Comparison of ENCODE assay signal across 35 cellular contexts in the genomic region with DNA sequence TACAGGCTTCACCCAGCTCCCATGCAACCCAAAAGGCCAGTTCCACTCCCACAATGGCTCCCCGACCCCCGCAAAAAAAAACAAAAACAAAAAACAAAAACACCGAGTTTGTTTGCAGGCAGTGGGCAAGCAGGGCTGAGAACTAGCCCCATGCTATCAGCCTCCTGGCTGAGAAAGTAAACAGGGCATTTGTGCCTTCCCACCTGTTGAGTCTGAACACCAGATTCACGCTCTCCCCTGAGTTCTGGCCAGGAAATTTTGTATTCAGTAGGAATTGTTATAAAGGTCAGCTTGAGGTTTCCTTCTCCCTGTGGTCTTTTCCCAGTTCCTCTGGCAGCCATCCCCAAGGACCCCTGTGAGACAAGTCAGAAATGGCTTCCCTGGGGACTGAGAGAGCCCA.
"Had no signal": no experiment of that assay in that cellular context is flagged by ENCODE, and none has a peak within 500 bp of the region (broad histone marks: within the 10 kb centered on the region; RNA-seq: fewer than 3 reads in every experiment).

No MANE protein-coding gene starts in this region.

- H3K4me3 Mint-ChIP-seq: activated B cell treated with CpG ODN at 0.5 μM for 24 hours; activated CD4-positive, alpha-beta memory T cell treated with anti-CD3 and anti-CD28 coated beads for 36 hours; activated CD4-positive, alpha-beta T cell treated with anti-CD3 and anti-CD28 coated beads, Interleukin-2, amount 10 ng/mL, durations not matched to agents 24 days and 14 days; activated CD8-positive, alpha-beta T cell treated with anti-CD3 and anti-CD28 coated beads for 36 hours; activated naive CD4-positive, alpha-beta T cell treated with anti-CD3 and anti-CD28 coated beads for 36 hours; activated naive CD8-positive, alpha-beta T cell treated with anti-CD3 and anti-CD28 coated beads for 36 hours; activated T-cell treated with anti-CD3 and anti-CD28 coated beads, Interleukin-2, amount 50 U/mL, for 4 hours; activated T-cell treated with anti-CD3 and anti-CD28 coated beads, Interleukin-2, amount 50 U/mL, for 72 hours; activated T-helper 1 cell treated with anti-CD3 and anti-CD28 coated beads, Interleukin-12 subunit alpha, Interleukin-12 subunit beta, Interleukin-2, Interleukin-4 antibody, amounts not matched to agents 30 ng/mL and 10 ng/mL and 1 ng/mL, durations not matched to agents 14 hours and 24 hours and 36 hours; activated T-helper 17 cell treated with anti-CD3 and anti-CD28 coated beads, Interleukin-2, amount 50 U/mL, for 72 hours; T-helper 1 cell treated with Interleukin-12 subunit alpha and Interleukin-12 subunit beta and Interleukin-4 antibody, amounts not matched to agents 30 μg/mL and 1 μg/mL, for 36 hours; T-helper 2 cell treated with Interferon-gamma antibody and Interleukin-4, amounts not matched to agents 5 μg/mL and 100 μg/mL, for 36 hours had no signal

- H3K9me3 Mint-ChIP-seq: activated CD4-positive, alpha-beta memory T cell treated with anti-CD3 and anti-CD28 coated beads for 36 hours; activated CD4-positive, alpha-beta T cell treated with anti-CD3 and anti-CD28 coated beads, Interleukin-2, amount 10 ng/mL, durations not matched to agents 24 days and 14 days; activated naive CD4-positive, alpha-beta T cell treated with anti-CD3 and anti-CD28 coated beads for 36 hours; activated naive CD4-positive, alpha-beta T cell treated with anti-CD3 and anti-CD28 coated beads, Interleukin-2, amount 50 U/mL, for 72 hours; activated T-helper 1 cell treated with anti-CD3 and anti-CD28 coated beads, Interleukin-12 subunit alpha, Interleukin-12 subunit beta, Interleukin-2, Interleukin-4 antibody, amounts not matched to agents 30 ng/mL and 10 ng/mL and 1 ng/mL, durations not matched to agents 14 hours and 24 hours and 36 hours; activated T-helper 17 cell treated with anti-CD3 and anti-CD28 coated beads, Interleukin-2, amount 50 U/mL, for 72 hours had no signal

- ATAC-seq: activated CD8-positive, alpha-beta T cell treated with anti-CD3 and anti-CD28 coated beads for 36 hours; activated naive CD4-positive, alpha-beta T cell treated with anti-CD3 and anti-CD28 coated beads, Interleukin-2, amount 50 U/mL, for 72 hours; activated T-cell treated with anti-CD3 and anti-CD28 coated beads, Interleukin-2, amount 50 U/mL, for 4 hours; activated T-cell treated with anti-CD3 and anti-CD28 coated beads, Interleukin-2, amount 50 U/mL, for 72 hours; activated T-helper 17 cell treated with anti-CD3 and anti-CD28 coated beads, Interleukin-2, amount 50 U/mL, for 72 hours; body of pancreas had no signal

- H3K36me3 ChIP-seq: adrenal gland, brain microvascular endothelial cell, breast epithelium had no signal

- DNase-seq: activated B cell treated with CpG ODN at 0.5 μM for 24 hours; activated CD4-positive, alpha-beta memory T cell treated with anti-CD3 and anti-CD28 coated beads for 36 hours; activated CD4-positive, alpha-beta T cell treated with anti-CD3 and anti-CD28 coated beads for 4 hours; activated CD4-positive, alpha-beta T cell treated with anti-CD3 and anti-CD28 coated beads, Interleukin-2, amount 10 ng/mL, durations not matched to agents 24 days and 14 days; activated CD4-positive, alpha-beta T cell treated with anti-CD3 and anti-CD28 coated beads, Interleukin-2, amount 50 U/mL, for 1 hour; activated CD4-positive, alpha-beta T cell treated with anti-CD3 and anti-CD28 coated beads, Interleukin-2, amount 50 U/mL, for 4 hours; activated CD4-positive, CD25-positive, alpha-beta regulatory T cell treated with anti-CD3 and anti-CD28 coated beads, Interleukin-2, amount 50 U/mL, for 72 hours; activated CD8-positive, alpha-beta memory T cell treated with anti-CD3 and anti-CD28 coated beads, Interleukin-2, amount 50 U/mL, for 4 hours; activated CD8-positive, alpha-beta T cell treated with anti-CD3 and anti-CD28 coated beads for 36 hours; activated effector memory CD4-positive, alpha-beta T cell treated with anti-CD3 and anti-CD28 coated beads, Interleukin-2, amount 50 U/mL, for 16 hours; activated gamma-delta T cell treated with Interleukin-2 at 50 U/mL for 16 hours; activated naive CD4-positive, alpha-beta T cell; activated naive CD4-positive, alpha-beta T cell treated with anti-CD3 and anti-CD28 coated beads for 36 hours; activated naive CD4-positive, alpha-beta T cell treated with anti-CD3 and anti-CD28 coated beads, Interleukin-2, amount 50 U/mL, for 16 hours; activated naive CD8-positive, alpha-beta T cell treated with anti-CD3 and anti-CD28 coated beads for 36 hours; activated T-cell treated with anti-CD3 and anti-CD28 coated beads for 4 hours; activated T-cell treated with anti-CD3 and anti-CD28 coated beads, Interleukin-2, amount 50 U/mL, for 1 hour; activated T-cell treated with anti-CD3 and anti-CD28 coated beads, Interleukin-2, amount 50 U/mL, for 4 hours; activated T-cell treated with anti-CD3 and anti-CD28 coated beads, Interleukin-2, amount 50 U/mL, for 72 hours; adrenal gland; amniotic stem cell; aorta; body of pancreas; brain microvascular endothelial cell; central memory CD4-positive, alpha-beta T cell; T-helper 1 cell; T-helper 2 cell; T-helper 9 cell had no signal

- H3K27me3 ChIP-seq: adrenal gland, body of pancreas, brain microvascular endothelial cell, breast epithelium had no signal

- H3K27ac Mint-ChIP-seq: activated B cell treated with CpG ODN at 0.5 μM for 24 hours; activated CD4-positive, alpha-beta memory T cell treated with anti-CD3 and anti-CD28 coated beads for 36 hours; activated CD4-positive, alpha-beta T cell treated with anti-CD3 and anti-CD28 coated beads, Interleukin-2, amount 10 ng/mL, durations not matched to agents 24 days and 14 days; activated CD8-positive, alpha-beta T cell treated with anti-CD3 and anti-CD28 coated beads for 36 hours; activated naive CD4-positive, alpha-beta T cell treated with anti-CD3 and anti-CD28 coated beads for 36 hours; activated naive CD4-positive, alpha-beta T cell treated with anti-CD3 and anti-CD28 coated beads, Interleukin-2, amount 50 U/mL, for 72 hours; activated naive CD8-positive, alpha-beta T cell treated with anti-CD3 and anti-CD28 coated beads for 36 hours; activated T-cell treated with anti-CD3 and anti-CD28 coated beads, Interleukin-2, amount 50 U/mL, for 72 hours; activated T-helper 1 cell treated with anti-CD3 and anti-CD28 coated beads, Interleukin-12 subunit alpha, Interleukin-12 subunit beta, Interleukin-2, Interleukin-4 antibody, amounts not matched to agents 30 ng/mL and 10 ng/mL and 1 ng/mL, durations not matched to agents 14 hours and 24 hours and 36 hours; activated T-helper 17 cell treated with anti-CD3 and anti-CD28 coated beads, Interleukin-2, amount 50 U/mL, for 72 hours; T-helper 1 cell treated with Interleukin-12 subunit alpha and Interleukin-12 subunit beta and Interleukin-4 antibody, amounts not matched to agents 30 μg/mL and 1 μg/mL, for 36 hours; T-helper 2 cell treated with Interferon-gamma antibody and Interleukin-4, amounts not matched to agents 5 μg/mL and 100 μg/mL, for 36 hours had no signal

- H3K36me3 Mint-ChIP-seq: activated CD4-positive, alpha-beta memory T cell treated with anti-CD3 and anti-CD28 coated beads for 36 hours; activated naive CD4-positive, alpha-beta T cell treated with anti-CD3 and anti-CD28 coated beads, Interleukin-2, amount 50 U/mL, for 72 hours; activated naive CD8-positive, alpha-beta T cell treated with anti-CD3 and anti-CD28 coated beads for 36 hours had no signal

- H3K4me1 ChIP-seq: adrenal gland, body of pancreas, breast epithelium had no signal

- H3K4me3 ChIP-seq: adrenal gland, body of pancreas, breast epithelium had no signal

- H3K27ac ChIP-seq: adrenal gland, body of pancreas, brain microvascular endothelial cell, breast epithelium, VCaP had no signal

- H3K27me3 Mint-ChIP-seq: activated B cell treated with CpG ODN at 0.5 μM for 24 hours; activated CD4-positive, alpha-beta memory T cell treated with anti-CD3 and anti-CD28 coated beads for 36 hours; activated CD4-positive, alpha-beta T cell treated with anti-CD3 and anti-CD28 coated beads, Interleukin-2, amount 10 ng/mL, durations not matched to agents 24 days and 14 days; activated CD8-positive, alpha-beta T cell treated with anti-CD3 and anti-CD28 coated beads for 36 hours; activated naive CD8-positive, alpha-beta T cell treated with anti-CD3 and anti-CD28 coated beads for 36 hours; activated T-helper 17 cell treated with anti-CD3 and anti-CD28 coated beads, Interleukin-2, amount 50 U/mL, for 72 hours had no signal

- H3K9me3 ChIP-seq: adrenal gland, body of pancreas had no signal

- H3K4me1 Mint-ChIP-seq: activated B cell treated with CpG ODN at 0.5 μM for 24 hours; activated CD4-positive, alpha-beta T cell treated with anti-CD3 and anti-CD28 coated beads, Interleukin-2, amount 10 ng/mL, durations not matched to agents 24 days and 14 days; activated naive CD8-positive, alpha-beta T cell treated with anti-CD3 and anti-CD28 coated beads for 36 hours; activated T-helper 17 cell treated with anti-CD3 and anti-CD28 coated beads, Interleukin-2, amount 50 U/mL, for 72 hours had no signal
